Comparison of ENCODE assay signal across 26 cellular contexts in the genomic region with DNA sequence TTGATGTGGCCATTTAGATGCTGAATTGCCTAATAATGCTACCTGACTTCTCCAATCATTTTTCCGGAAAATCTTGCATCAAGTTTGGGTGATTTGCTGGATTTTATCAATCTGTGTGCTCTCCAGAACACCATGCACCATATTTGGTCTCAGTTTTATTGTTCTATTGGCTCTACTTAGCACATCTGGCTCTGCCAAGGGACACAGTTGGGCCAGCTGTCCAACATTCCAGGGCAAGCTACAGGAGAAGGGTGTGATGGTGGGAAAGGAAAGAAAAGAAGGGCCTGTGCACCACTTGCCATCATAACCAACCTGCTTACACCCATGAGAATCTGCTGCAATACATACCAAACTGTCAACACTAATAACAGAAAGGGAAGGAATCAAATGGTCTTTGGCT.
"Had no signal": no experiment of that assay in that cellular context is flagged by ENCODE, and none has a peak within 500 bp of the region (broad histone marks: within the 10 kb centered on the region; RNA-seq: fewer than 3 reads in every experiment).

No MANE protein-coding gene starts in this region.

- H3K9me3 ChIP-seq: esophagus muscularis mucosa, mucosa of descending colon, psoas muscle, right lobe of liver, tibial nerve, upper lobe of right lung, uterus had no signal

- H3K36me3 ChIP-seq: esophagus muscularis mucosa, right lobe of liver, tibial nerve, upper lobe of right lung, uterus had no signal

- H3K27ac ChIP-seq: dorsolateral prefrontal cortex, esophagus muscularis mucosa, psoas muscle, right lobe of liver, upper lobe of right lung had no signal

- H3K27me3 ChIP-seq: dorsolateral prefrontal cortex, esophagus muscularis mucosa, right lobe of liver, tibial nerve, upper lobe of right lung, uterus had no signal

- H3K4me3 ChIP-seq: dorsolateral prefrontal cortex, esophagus muscularis mucosa, mucosa of descending colon, psoas muscle, right lobe of liver, smooth muscle cell, tibial nerve, upper lobe of right lung, uterus had no signal

- DNase-seq: central memory CD4-positive, alpha-beta T cell; dorsolateral prefrontal cortex; effector CD8-positive, alpha-beta T cell; hypothalamus; immature natural killer cell; islet precursor cell; kidney glomerular epithelial cell; mesenchymal stem cell; mucosa of descending colon; naive B cell; nucleus accumbens; posterior cingulate gyrus; psoas muscle; right lobe of liver; stimulated activated CD4-positive, alpha-beta T cell treated with anti-CD3 and anti-CD28 coated beads, Interleukin-12 subunit alpha, Interleukin-12 subunit beta, amount 100 ng/mL, for 4 hours; stimulated activated CD4-positive, alpha-beta T cell treated with anti-CD3 and anti-CD28 coated beads, Interleukin-1b, Interleukin-23, amount 100 ng/mL, for 48 hours; stimulated activated CD4-positive, alpha-beta T cell treated with anti-CD3 and anti-CD28 coated beads, Interleukin-4, amount 100 ng/mL, for 1 hour; stimulated activated CD8-positive, alpha-beta memory T cell treated with anti-CD3 and anti-CD28 coated beads, Interleukin-4, amount 100 ng/mL, for 48 hours; stimulated activated naive CD4-positive, alpha-beta T cell; stimulated activated naive CD8-positive, alpha-beta T cell treated with anti-CD3 and anti-CD28 coated beads, Interleukin-15, amount 100 ng/mL, for 72 hours; upper lobe of right lung; uterus had no signal

- H3K4me2 ChIP-seq: smooth muscle cell had no signal

- ATAC-seq: mucosa of descending colon; natural killer cell treated with Interleukin-12 subunit alpha and Interleukin-12 subunit beta and Interleukin-15 and Interleukin-18, amount 100 ng/mL, for 72 hours; psoas muscle; right lobe of liver; stimulated activated naive CD8-positive, alpha-beta T cell treated with anti-CD3 and anti-CD28 coated beads, Interleukin-15, amount 100 ng/mL, for 72 hours; upper lobe of right lung had no signal

- H3K4me1 ChIP-seq: right lobe of liver, upper lobe of right lung had no signal
